14 cellular contexts compared by ENCODE assay signal in the genomic region with DNA sequence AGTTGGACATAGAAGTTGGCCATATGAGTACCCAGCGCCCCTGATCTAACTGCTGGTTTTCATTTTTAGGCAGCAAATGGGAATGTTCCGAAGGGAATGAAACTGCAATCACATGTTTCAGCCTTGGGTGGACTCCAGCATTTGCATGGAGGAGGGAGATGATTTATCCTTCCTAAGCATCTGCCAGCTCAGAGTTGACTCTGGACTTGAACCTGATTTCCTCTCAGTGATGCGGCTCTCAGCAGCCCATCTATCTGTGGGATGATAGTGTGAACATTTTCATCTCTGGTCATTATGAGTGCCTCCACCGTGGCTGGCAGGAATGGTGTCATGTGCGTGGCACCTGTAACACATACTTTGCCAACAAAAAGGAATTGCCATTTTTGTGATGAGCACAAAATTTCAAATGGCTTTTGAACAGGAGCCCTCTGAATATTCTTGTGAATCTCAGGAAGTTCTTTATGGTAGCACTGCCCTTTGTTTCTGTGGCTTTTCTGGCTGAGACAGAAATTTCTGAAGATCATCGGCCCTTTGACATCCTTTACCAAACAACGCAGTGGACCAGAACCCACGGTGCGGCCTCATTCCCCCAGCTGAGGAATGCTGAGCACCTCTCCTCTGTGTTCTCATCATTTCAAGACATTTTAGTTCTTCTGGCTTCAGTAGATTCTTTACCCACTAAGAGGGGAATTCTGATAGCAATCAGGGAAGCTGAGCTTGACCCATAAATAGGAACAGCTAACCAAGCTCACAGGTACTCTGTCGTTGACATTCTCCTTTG. TPM values are rescaled to one million over a fixed set of nuclear protein-coding genes. Genes with fewer than 3 reads are reported as not detected.
DNase-seq lines count a peak whose midpoint lies in the region; ATAC-seq and TF ChIP-seq lines count a peak whose summit lies in the region.
"Had no signal": no experiment of that assay in that cellular context is flagged by ENCODE, and none has a peak within 500 bp of the region (broad histone marks: within the 10 kb centered on the region; RNA-seq: fewer than 3 reads in every experiment).

No MANE protein-coding gene starts in this region.

- in situ Hi-C loops in brain microvascular endothelial cell (cut with HindIII; ENCODE audit: low pct_ligation_motif_present, low sequenced_read_pairs): no loop called here

- H3K36me3 ChIP-seq in heart left ventricle (peaks cover 0 to 55% (median 25%) of the 10 kb centered on the region in 9 donors), brain microvascular endothelial cell (replicated peaks) (peaks cover 15% of the 10 kb centered on the region), uterus (no peaks in the 10 kb centered on the region)

- no peak for TF ChIP-seq CTCF in heart left ventricle (IDR thresholded peaks at IDR 0.05)
- TF ChIP-seq CTCF in brain microvascular endothelial cell (IDR thresholded peaks at IDR 0.05; ENCODE audit: low read depth, low read length, missing control alignments): no peak
- TF ChIP-seq CTCF in uterus (IDR thresholded peaks at IDR 0.05): no peak

- H3K4me3 ChIP-seq in heart left ventricle (no peak overlapping the region), right cardiac atrium (ENCODE audit: low read length) (no peak overlapping the region), brain microvascular endothelial cell (ENCODE audit: low read depth, low read length) (no peak overlapping the region), uterus (no peak overlapping the region)
- H3K4me3 ChIP-seq: heart right ventricle had no signal

- intact Hi-C loops in heart left ventricle (cut with DNase I) (no loop called here), right cardiac atrium (cut with DNase I) (no loop called here), uterus (cut with DNase I; ENCODE audit: low total_unique reads) (no loop called here)

- H3K27me3 ChIP-seq in heart left ventricle: no peaks in the 10 kb centered on the region
- H3K27me3 ChIP-seq in right cardiac atrium (ENCODE audit: control insufficient read depth, insufficient read depth): no peaks in the 10 kb centered on the region
- no peaks in the 10 kb centered on the region for H3K27me3 ChIP-seq in brain microvascular endothelial cell (replicated peaks)
- H3K27me3 ChIP-seq in uterus: no peaks in the 10 kb centered on the region
- H3K27me3 ChIP-seq: heart right ventricle had no signal

- TF ChIP-seq POLR2A in heart left ventricle (IDR thresholded peaks at IDR 0.05): no peak
- TF ChIP-seq POLR2A in uterus (IDR thresholded peaks at IDR 0.05): no peak

- H3K9me3 ChIP-seq in heart left ventricle (no peaks in the 10 kb centered on the region), right cardiac atrium (ENCODE audit: control insufficient read depth, low read length) (no peaks in the 10 kb centered on the region), uterus (no peaks in the 10 kb centered on the region)
- H3K9me3 ChIP-seq: heart right ventricle had no signal

- WGBS in heart left ventricle, 4 donors: 63 to 70% (median 66%) methylated on average over 10 of the region's 10 CpGs
- WGBS in right cardiac atrium: 71% methylated on average over 10 of the region's 10 CpGs

- H3K4me1 ChIP-seq in heart left ventricle: peaks cover 0 to 40% (median 10%) of the 10 kb centered on the region in 12 donors
- H3K4me1 ChIP-seq in right cardiac atrium (ENCODE audit: control insufficient read depth, insufficient read depth, low read length): no peaks in the 10 kb centered on the region
- H3K4me1 ChIP-seq in uterus: peaks cover 0 to 6% of the 10 kb centered on the region in 2 donors

- DNase-seq in heart left ventricle: no peak
- DNase-seq in right cardiac atrium: no peak
- DNase-seq in brain microvascular endothelial cell: peak; percentile 6
- DNase-seq in left lobe of liver (ENCODE audit: low spot score): peak; percentile 62
- peak; percentile 61 to 74 for DNase-seq in uterus
- no peak for DNase-seq in stimulated activated naive CD4-positive, alpha-beta T cell treated with Interleukin-2 at 50 U/mL for 16 hours (lab: John Stamatoyannopoulos, UW)
- no peak for DNase-seq in activated CD4-positive, alpha-beta T cell treated with anti-CD3 and anti-CD28 coated beads, Interleukin-2, amount 50 U/mL, for 1 hour
- DNase-seq: activated CD4-positive, alpha-beta T cell treated with anti-CD3 and anti-CD28 coated beads for 4 hours; activated T-cell treated with anti-CD3 and anti-CD28 coated beads, Interleukin-2, amount 50 U/mL, for 72 hours; effector CD8-positive, alpha-beta T cell; heart right ventricle; NCI-H1105 treated with DMSO at 0.1 percent for 48 hours had no signal

- ATAC-seq in heart left ventricle: peak in 2 of 4 donors; percentile 19
- no peak for ATAC-seq in right cardiac atrium
- ATAC-seq in left lobe of liver: peak; percentile 85
- no peak for ATAC-seq in HG03196 (IDR thresholded peaks at IDR 0.05; ENCODE audit: unreplicated experiment)
- ATAC-seq: activated T-cell treated with anti-CD3 and anti-CD28 coated beads, Interleukin-2, amount 50 U/mL, for 72 hours; natural killer cell treated with Interleukin-12 subunit alpha and Interleukin-12 subunit beta and Interleukin-15 and Interleukin-18, amount 100 ng/mL, for 72 hours had no signal

- H3K27ac ChIP-seq in heart left ventricle: peak overlapping the region in 7 of 12 donors; percentile 16 to 71 (median 36)
- no peak overlapping the region for H3K27ac ChIP-seq in right cardiac atrium (ENCODE audit: low read length)
- no peak overlapping the region for H3K27ac ChIP-seq in brain microvascular endothelial cell
- H3K27ac ChIP-seq in uterus: peak overlapping the region; percentile 58 to 87

RNA-seq across cellular contexts. Expression of a gene that starts 28.5 kb away (rescaled TPM):
- total RNA-seq in heart left ventricle (10 to 100 TPM; 17.5 to 39.5 (median 28.9) TPM), right cardiac atrium (10 to 100 TPM; 26.5 to 36.9 (median 33.3) TPM), left lobe of liver (31.1 TPM), uterus (10 to 100 TPM; 22.4 to 65.6 (median 38.6) TPM)
- polyA plus RNA-seq in heart left ventricle (10 to 100 TPM; 14.4 to 20.5 TPM), right cardiac atrium (25.8 TPM)

RNA-seq across cellular contexts. Expression of a gene that starts 56.6 kb away (rescaled TPM):
- under 1 TPM in 1 of 9 donors, not detected in 8; 0.14 TPM for total RNA-seq in heart left ventricle
- polyA plus RNA-seq in heart left ventricle: not detected
- total RNA-seq in right cardiac atrium: not detected
- polyA plus RNA-seq in right cardiac atrium: 0.02 TPM
- total RNA-seq in left lobe of liver: 0.08 TPM
- total RNA-seq in uterus: not detected
- total RNA-seq: activated T-cell treated with anti-CD3 and anti-CD28 coated beads, Interleukin-2, amount 50 U/mL, for 72 hours; heart right ventricle had no signal

Comparison
In these comparisons a context has a peak if more than half of its experiments do, and no peak if none do; other contexts are left out.
1. H3K27ac ChIP-seq: peak in heart left ventricle (7 of 12) and uterus (2 of 2); none in right cardiac atrium (single experiment) and brain microvascular endothelial cell (single experiment).
2. DNase-seq: peak in brain microvascular endothelial cell (single experiment), left lobe of liver (single experiment) and uterus (2 of 2); none in heart left ventricle (0 of 5), right cardiac atrium (0 of 3), stimulated activated naive CD4-positive, alpha-beta T cell treated with Interleukin-2 at 50 U/mL for 16 hours (single experiment) and activated CD4-positive, alpha-beta T cell treated with anti-CD3 and anti-CD28 coated beads, Interleukin-2, amount 50 U/mL, for 1 hour (single experiment).